Comparison of ENCODE assay signal across 9 cellular contexts in the genomic region with DNA sequence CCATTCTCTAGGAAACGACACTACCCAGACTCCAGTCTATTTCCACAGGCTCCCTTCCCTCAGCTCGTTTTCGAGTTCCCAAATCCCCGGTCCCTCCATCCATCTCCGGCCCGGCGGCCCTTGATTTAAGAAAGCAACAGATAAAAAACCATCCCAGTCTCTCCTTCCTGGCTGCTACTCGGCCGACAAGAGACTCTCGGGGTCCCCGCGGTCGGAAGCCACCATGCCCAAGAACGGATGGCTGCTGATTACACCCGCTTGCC. TPM values are rescaled to one million over a fixed set of nuclear protein-coding genes. Genes with fewer than 3 reads are reported as not detected.
DNase-seq lines count a peak whose midpoint lies in the region; ATAC-seq and TF ChIP-seq lines count a peak whose summit lies in the region.
"Had no signal": no experiment of that assay in that cellular context is flagged by ENCODE, and none has a peak within 500 bp of the region (broad histone marks: within the 10 kb centered on the region; RNA-seq: fewer than 3 reads in every experiment).

No MANE protein-coding gene starts in this region.

- intact Hi-C loops in CD14-positive monocyte (cut with micrococcal nuclease), result loop anchor here (5.0 to 10.0 kb wide), 3 partner anchors 54 to 402 kb away; a partner anchor contains a TSS

- POLR2A ChIA-PET in GM10248 (lab: Yijun Ruan, JAX), result interaction anchor here (1.7 kb wide), 1 partner anchor 12 kb away, joined by 4 read pairs; no protein-coding TSS in a partner anchor

- peak overlapping the region; percentile 71; the same call in 1 of the 2 replicates for H3K9ac ChIP-seq in KMS-11

- peak overlapping the region; percentile 52 for H3K27ac ChIP-seq in KMS-11
- peak overlapping the region; percentile 87 for H3K27ac ChIP-seq in effector memory CD4-positive, alpha-beta T cell (ENCODE audit: insufficient read depth, low read length, poor library complexity, severe bottlenecking)

- H3K9me3 ChIP-seq in effector memory CD4-positive, alpha-beta T cell (ENCODE audit: control insufficient read depth, low read length), result no peaks in the 10 kb centered on the region

- H3K4me3 ChIP-seq in KMS-11 (IDR thresholded peaks at IDR 0.05; ENCODE audit: insufficient read depth, low read depth, low read length), result no peak overlapping the region
- H3K4me3 ChIP-seq in effector memory CD4-positive, alpha-beta T cell (ENCODE audit: insufficient read depth, low read depth, low read length, poor library complexity, severe bottlenecking), result peak overlapping the region; percentile 97

- DNase-seq in CD14-positive monocyte (ENCODE audit: low spot score) (no peak), HPDE6-E6E7 (ENCODE audit: extremely low spot score) (no peak), GM10248 (ENCODE audit: extremely low spot score) (no peak), T-helper 9 cell (no peak), NOMO-1 treated with DMSO at 0.1 percent for 48 hours (lab: John Stamatoyannopoulos, UW; ENCODE audit: unreplicated experiment) (no peak)
- no peak for DNase-seq in effector memory CD4-positive, alpha-beta T cell
- no peak for DNase-seq in natural killer cell treated with Interleukin-12 subunit alpha and Interleukin-12 subunit beta and Interleukin-15 and Interleukin-18, amount 100 ng/mL, for 72 hours (ENCODE audit: low spot score)

- TF ChIP-seq CTCF in CD14-positive monocyte (IDR thresholded peaks at IDR 0.05), result no peak
- no peak for TF ChIP-seq CTCF in KMS-11 (conservative IDR thresholded peaks at IDR 0.05; ENCODE audit: low read depth, low read length)
- no peak for TF ChIP-seq CTCF in GM10248 (IDR thresholded peaks at IDR 0.05; ENCODE audit: control extremely low read depth, extremely low read depth, low read depth, missing control alignments)

- peaks cover 34% of the 10 kb centered on the region for H3K4me1 Mint-ChIP-seq in CD14-positive monocyte
- peaks cover 43 to 59% of the 10 kb centered on the region in 2 donors for H3K4me1 Mint-ChIP-seq in natural killer cell treated with Interleukin-12 subunit alpha and Interleukin-12 subunit beta and Interleukin-15 and Interleukin-18, amount 100 ng/mL, for 72 hours (ENCODE audit: low read depth in 2 of 2)

- H3K27me3 ChIP-seq in KMS-11 (ENCODE audit: insufficient read depth, low read depth), result no peaks in the 10 kb centered on the region
- no peaks in the 10 kb centered on the region for H3K27me3 ChIP-seq in effector memory CD4-positive, alpha-beta T cell (replicated peaks; ENCODE audit: control insufficient read depth, insufficient read depth, low read length, poor library complexity, severe bottlenecking)

- H3K4me1 ChIP-seq in KMS-11 (ENCODE audit: low read depth, poor library complexity, severe bottlenecking), result peaks cover 4% of the 10 kb centered on the region
- peaks cover 18% of the 10 kb centered on the region for H3K4me1 ChIP-seq in effector memory CD4-positive, alpha-beta T cell (ENCODE audit: control insufficient read depth, insufficient read depth, low read length, poor library complexity, severe bottlenecking)

- peaks cover 25% of the 10 kb centered on the region for H3K79me2 ChIP-seq in KMS-11 (ENCODE audit: insufficient read depth, low read depth)

- no peak for ATAC-seq in natural killer cell treated with Interleukin-12 subunit alpha and Interleukin-12 subunit beta and Interleukin-15 and Interleukin-18, amount 100 ng/mL, for 72 hours

- peak overlapping the region; percentile 89 to 95 (median 93) for H3K27ac Mint-ChIP-seq in CD14-positive monocyte
- peak overlapping the region; percentile 99 to 100 for H3K27ac Mint-ChIP-seq in natural killer cell treated with Interleukin-12 subunit alpha and Interleukin-12 subunit beta and Interleukin-15 and Interleukin-18, amount 100 ng/mL, for 72 hours

- H3K4me3 Mint-ChIP-seq in CD14-positive monocyte, result peak overlapping the region; percentile 95 to 98
- peak overlapping the region; percentile 97 for H3K4me3 Mint-ChIP-seq in natural killer cell treated with Interleukin-12 subunit alpha and Interleukin-12 subunit beta and Interleukin-15 and Interleukin-18, amount 100 ng/mL, for 72 hours

- CTCF ChIA-PET in GM10248 (lab: Yijun Ruan, JAX), result interaction anchor here (0.8 to 1.6 kb wide), 5 partner anchors 21 to 308 kb away, joined by 3 to 5 read pairs (median 4); a partner anchor contains a TSS

- no peaks in the 10 kb centered on the region for H3K9me3 Mint-ChIP-seq in CD14-positive monocyte
- no peaks in the 10 kb centered on the region for H3K9me3 Mint-ChIP-seq in natural killer cell treated with Interleukin-12 subunit alpha and Interleukin-12 subunit beta and Interleukin-15 and Interleukin-18, amount 100 ng/mL, for 72 hours

- H2AFZ ChIP-seq in KMS-11 (ENCODE audit: low read depth), result no peak overlapping the region

- H3K27me3 Mint-ChIP-seq in CD14-positive monocyte (ENCODE audit: low read depth in 3 of 3), result no peaks in the 10 kb centered on the region
- no peaks in the 10 kb centered on the region for H3K27me3 Mint-ChIP-seq in natural killer cell treated with Interleukin-12 subunit alpha and Interleukin-12 subunit beta and Interleukin-15 and Interleukin-18, amount 100 ng/mL, for 72 hours

- H4K20me1 ChIP-seq in KMS-11 (ENCODE audit: insufficient read depth), result no peaks in the 10 kb centered on the region

- peaks cover 37 to 41% of the 10 kb centered on the region in 2 donors for H3K36me3 Mint-ChIP-seq in CD14-positive monocyte
- peaks cover 43% of the 10 kb centered on the region for H3K36me3 Mint-ChIP-seq in natural killer cell treated with Interleukin-12 subunit alpha and Interleukin-12 subunit beta and Interleukin-15 and Interleukin-18, amount 100 ng/mL, for 72 hours

- no peaks in the 10 kb centered on the region for H3K36me3 ChIP-seq in KMS-11 (ENCODE audit: insufficient read depth)
- H3K36me3 ChIP-seq in effector memory CD4-positive, alpha-beta T cell (ENCODE audit: control insufficient read depth, insufficient read depth, low read length), result peaks cover 31% of the 10 kb centered on the region

- H3K4me2 ChIP-seq in KMS-11, result no peak overlapping the region

RNA-seq across cellular contexts. Expression of a gene that starts 0.2 kb away (rescaled TPM):
- polyA plus RNA-seq in CD14-positive monocyte, result 100 to 1,000 TPM; 859 to 884 TPM
- 1,000 to 10,000 TPM in 1 of 2 donors, 100 to 1,000 TPM in 1; 884 to 1,221 TPM for total RNA-seq in natural killer cell treated with Interleukin-12 subunit alpha and Interleukin-12 subunit beta and Interleukin-15 and Interleukin-18, amount 100 ng/mL, for 72 hours

RNA-seq across cellular contexts. Expression of a gene that starts 14.8 kb away (rescaled TPM):
- not detected for polyA plus RNA-seq in CD14-positive monocyte
- not detected for total RNA-seq in natural killer cell treated with Interleukin-12 subunit alpha and Interleukin-12 subunit beta and Interleukin-15 and Interleukin-18, amount 100 ng/mL, for 72 hours
- total RNA-seq: pulmonary artery endothelial cell had no signal

RNA-seq across cellular contexts. Expression of a gene that starts 43.2 kb away (rescaled TPM):
- polyA plus RNA-seq in CD14-positive monocyte, result not detected
- total RNA-seq in natural killer cell treated with Interleukin-12 subunit alpha and Interleukin-12 subunit beta and Interleukin-15 and Interleukin-18, amount 100 ng/mL, for 72 hours, result not detected
- total RNA-seq: pulmonary artery endothelial cell had no signal

RNA-seq across cellular contexts. Expression of a gene that starts 52.9 kb away (rescaled TPM):
- 10 to 100 TPM; 29.8 to 39.7 TPM for polyA plus RNA-seq in CD14-positive monocyte
- 100 to 1,000 TPM in 1 of 2 donors, 10 to 100 TPM in 1; 94.9 to 101 TPM for total RNA-seq in natural killer cell treated with Interleukin-12 subunit alpha and Interleukin-12 subunit beta and Interleukin-15 and Interleukin-18, amount 100 ng/mL, for 72 hours
